1 cellular context compared by ENCODE assay signal in the genomic region with DNA sequence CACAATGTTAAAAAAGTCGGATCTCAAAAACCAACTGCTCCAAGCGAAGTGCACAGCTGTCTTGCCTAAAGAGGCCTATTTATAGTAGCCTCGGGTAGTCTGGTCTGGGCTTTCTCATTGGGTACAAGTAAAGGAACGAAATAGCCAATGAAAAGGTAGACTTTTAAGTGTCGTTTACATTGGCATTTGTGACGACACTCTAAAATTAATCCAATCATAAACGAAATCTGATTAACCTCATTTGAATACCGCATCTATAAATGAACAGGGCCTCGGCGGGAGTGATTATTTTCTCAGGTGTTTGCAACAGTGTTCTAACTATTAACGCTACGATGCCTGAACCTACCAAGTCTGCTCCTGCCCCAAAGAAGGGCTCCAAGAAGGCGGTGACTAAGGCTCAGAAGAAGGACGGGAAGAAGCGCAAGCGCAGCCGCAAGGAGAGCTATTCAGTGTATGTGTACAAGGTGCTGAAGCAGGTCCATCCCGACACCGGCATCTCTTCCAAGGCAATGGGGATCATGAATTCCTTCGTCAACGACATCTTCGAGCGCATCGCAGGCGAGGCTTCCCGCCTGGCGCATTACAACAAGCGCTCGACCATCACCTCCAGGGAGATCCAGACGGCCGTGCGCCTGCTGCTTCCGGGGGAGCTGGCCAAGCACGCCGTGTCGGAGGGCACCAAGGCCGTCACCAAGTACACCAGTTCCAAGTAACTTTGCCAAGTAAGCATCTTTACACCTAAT.
TF ChIP-seq lines count a peak whose summit lies in the region.

No MANE protein-coding gene starts in this region.

TF ChIP-seq in HepG2, 621 proteins besides CTCF, POLR2A, EP300 and RAD21 (continued from another document and continues in another):
- TF ChIP-seq, protein P1, sequence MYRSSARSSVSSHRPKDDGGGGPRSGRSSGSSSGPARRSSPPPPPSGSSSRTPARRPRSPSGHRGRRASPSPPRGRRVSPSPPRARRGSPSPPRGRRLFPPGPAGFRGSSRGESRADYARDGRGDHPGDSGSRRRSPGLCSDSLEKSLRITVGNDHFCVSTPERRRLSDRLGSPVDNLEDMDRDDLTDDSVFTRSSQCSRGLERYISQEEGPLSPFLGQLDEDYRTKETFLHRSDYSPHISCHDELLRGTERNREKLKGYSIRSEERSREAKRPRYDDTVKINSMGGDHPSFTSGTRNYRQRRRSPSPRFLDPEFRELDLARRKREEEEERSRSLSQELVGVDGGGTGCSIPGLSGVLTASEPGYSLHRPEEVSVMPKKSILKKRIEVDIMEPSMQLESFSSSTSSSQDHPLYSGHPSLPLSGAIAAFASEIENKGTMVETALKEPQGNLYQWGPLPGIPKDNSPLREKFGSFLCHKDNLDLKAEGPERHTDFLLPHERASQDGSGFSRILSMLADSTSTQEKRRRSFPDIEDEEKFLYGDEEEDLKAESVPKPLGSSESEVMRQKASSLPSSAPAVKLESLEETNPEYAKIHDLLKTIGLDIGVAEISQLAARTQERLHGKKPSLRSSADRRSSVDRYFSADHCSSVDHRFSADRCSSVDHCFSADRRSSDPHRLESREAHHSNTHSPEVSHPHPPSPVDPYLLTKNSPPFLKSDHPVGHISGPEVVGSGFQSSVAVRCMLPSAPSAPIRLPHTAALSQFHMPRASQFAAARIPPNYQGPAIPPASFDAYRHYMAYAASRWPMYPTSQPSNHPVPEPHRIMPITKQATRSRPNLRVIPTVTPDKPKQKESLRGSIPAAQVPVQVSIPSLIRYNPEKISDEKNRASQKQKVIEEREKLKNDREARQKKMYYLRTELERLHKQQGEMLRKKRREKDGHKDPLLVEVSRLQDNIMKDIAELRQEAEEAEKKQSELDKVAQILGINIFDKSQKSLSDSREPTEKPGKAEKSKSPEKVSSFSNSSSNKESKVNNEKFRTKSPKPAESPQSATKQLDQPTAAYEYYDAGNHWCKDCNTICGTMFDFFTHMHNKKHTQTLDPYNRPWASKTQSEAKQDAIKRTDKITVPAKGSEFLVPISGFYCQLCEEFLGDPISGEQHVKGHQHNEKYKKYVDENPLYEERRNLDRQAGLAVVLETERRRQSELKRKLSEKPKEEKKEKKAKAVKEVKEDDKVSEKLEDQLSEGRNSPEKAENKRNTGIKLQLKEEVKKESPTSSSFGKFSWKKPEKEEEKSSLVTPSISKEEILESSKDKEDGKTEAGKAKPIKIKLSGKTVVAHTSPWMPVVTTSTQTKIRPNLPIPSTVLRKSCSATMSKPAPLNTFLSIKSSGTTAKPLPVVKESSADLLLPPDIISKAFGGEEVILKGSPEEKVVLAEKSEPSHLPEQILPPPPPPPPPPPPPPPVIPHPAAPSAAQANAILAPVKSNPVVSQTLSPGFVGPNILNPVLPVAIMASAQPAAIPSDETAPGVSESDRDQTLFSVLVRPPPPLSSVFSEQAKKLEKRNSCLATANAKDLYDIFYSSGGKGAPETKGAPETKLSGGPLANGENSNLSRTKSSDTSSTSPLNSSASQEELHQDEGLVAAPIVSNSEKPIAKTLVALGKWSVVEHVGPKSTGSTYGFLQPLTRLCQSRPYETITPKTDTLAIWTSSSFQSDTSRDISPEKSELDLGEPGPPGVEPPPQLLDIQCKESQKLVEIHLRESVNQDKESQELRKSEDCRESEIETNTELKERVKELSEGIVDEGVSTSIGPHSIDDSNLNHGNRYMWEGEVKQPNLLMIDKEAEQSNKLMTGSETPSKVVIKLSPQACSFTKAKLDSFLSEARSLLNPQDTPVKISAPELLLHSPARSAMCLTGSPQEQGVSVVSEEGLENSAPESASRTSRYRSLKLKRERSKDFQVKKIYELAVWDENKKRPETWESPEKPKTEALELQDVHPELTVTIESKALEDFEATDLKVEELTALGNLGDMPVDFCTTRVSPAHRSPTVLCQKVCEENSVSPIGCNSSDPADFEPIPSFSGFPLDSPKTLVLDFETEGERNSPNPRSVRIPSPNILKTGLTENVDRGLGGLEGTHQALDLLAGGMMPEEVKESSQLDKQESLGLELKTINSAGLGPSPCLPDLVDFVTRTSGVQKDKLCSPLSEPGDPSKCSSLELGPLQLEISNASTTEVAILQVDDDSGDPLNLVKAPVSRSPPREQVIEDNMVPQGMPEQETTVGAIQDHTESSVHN (CRISPR knock-in tag; IDR thresholded peaks at IDR 0.05): no peak
- TF ChIP-seq DPF2 (CRISPR knock-in tag; IDR thresholded peaks at IDR 0.05; ENCODE audit: borderline replicate concordance, low read depth): 0 out of 2 replicates have a peak, but pooled peaks have one; percentile 57
- TF ChIP-seq, protein P2, sequence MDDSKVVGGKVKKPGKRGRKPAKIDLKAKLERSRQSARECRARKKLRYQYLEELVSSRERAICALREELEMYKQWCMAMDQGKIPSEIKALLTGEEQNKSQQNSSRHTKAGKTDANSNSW (CRISPR knock-in tag; IDR thresholded peaks at IDR 0.05; ENCODE audit: borderline replicate concordance): no peak
- TF ChIP-seq FOXA1 (IDR thresholded peaks at IDR 0.05): no peak
- peak; percentile 29 for TF ChIP-seq FOXA1 (CRISPR knock-in tag; IDR thresholded peaks at IDR 0.05)
- TF ChIP-seq ZNF333 (CRISPR knock-in tag; IDR thresholded peaks at IDR 0.05; ENCODE audit: borderline replicate concordance): peak; percentile 66; the same call in 1 of the 2 replicates
- no peak for TF ChIP-seq ZNF513 (CRISPR knock-in tag; conservative IDR thresholded peaks at IDR 0.05)
- TF ChIP-seq ZSCAN12 (CRISPR knock-in tag; IDR thresholded peaks at IDR 0.05): no peak
- TF ChIP-seq, protein P3, sequence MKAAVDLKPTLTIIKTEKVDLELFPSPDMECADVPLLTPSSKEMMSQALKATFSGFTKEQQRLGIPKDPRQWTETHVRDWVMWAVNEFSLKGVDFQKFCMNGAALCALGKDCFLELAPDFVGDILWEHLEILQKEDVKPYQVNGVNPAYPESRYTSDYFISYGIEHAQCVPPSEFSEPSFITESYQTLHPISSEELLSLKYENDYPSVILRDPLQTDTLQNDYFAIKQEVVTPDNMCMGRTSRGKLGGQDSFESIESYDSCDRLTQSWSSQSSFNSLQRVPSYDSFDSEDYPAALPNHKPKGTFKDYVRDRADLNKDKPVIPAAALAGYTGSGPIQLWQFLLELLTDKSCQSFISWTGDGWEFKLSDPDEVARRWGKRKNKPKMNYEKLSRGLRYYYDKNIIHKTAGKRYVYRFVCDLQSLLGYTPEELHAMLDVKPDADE (CRISPR knock-in tag; IDR thresholded peaks at IDR 0.05): peak; percentile 93; the same call in 1 of the 2 replicates
- peak; percentile 69; the same call in 1 of the 2 replicates for TF ChIP-seq SATB2 (CRISPR knock-in tag; IDR thresholded peaks at IDR 0.05)
- TF ChIP-seq ZKSCAN5 (CRISPR knock-in tag; IDR thresholded peaks at IDR 0.05): peak; percentile 84
- peak; percentile 75; the same call in 1 of the 2 replicates for TF ChIP-seq ZBTB20 (CRISPR knock-in tag; IDR thresholded peaks at IDR 0.05; ENCODE audit: borderline replicate concordance, low read depth)
- no peak for TF ChIP-seq ZNF782 (CRISPR knock-in tag; IDR thresholded peaks at IDR 0.05; ENCODE audit: borderline replicate concordance)
- TF ChIP-seq ZNF619 (CRISPR knock-in tag; IDR thresholded peaks at IDR 0.05): peak; percentile 77; the same call in 1 of the 2 replicates
- TF ChIP-seq THAP9 (CRISPR knock-in tag; IDR thresholded peaks at IDR 0.05; ENCODE audit: borderline replicate concordance): peak; percentile 80; the same call in 1 of the 2 replicates
- no peak for TF ChIP-seq AGO1 (IDR thresholded peaks at IDR 0.05; ENCODE audit: low read depth, low read length, poor library complexity, severe bottlenecking)
- peak; percentile 81 for TF ChIP-seq ZBTB38 (CRISPR knock-in tag; IDR thresholded peaks at IDR 0.05)
- no peak for TF ChIP-seq SETDB1 (CRISPR knock-in tag; IDR thresholded peaks at IDR 0.05; ENCODE audit: borderline replicate concordance)
- TF ChIP-seq ZNF451 (CRISPR knock-in tag; IDR thresholded peaks at IDR 0.05): peak; percentile 65; the same call in 1 of the 2 replicates
- TF ChIP-seq ARID5B (CRISPR knock-in tag; IDR thresholded peaks at IDR 0.05): peak; percentile 73
- TF ChIP-seq NCOA1 (CRISPR knock-in tag; IDR thresholded peaks at IDR 0.05): no peak; the same call in 1 of the 2 replicates
- no peak for TF ChIP-seq FOSL1 (CRISPR knock-in tag; IDR thresholded peaks at IDR 0.05; ENCODE audit: borderline replicate concordance)
- peak; percentile 95 for TF ChIP-seq NCOA5 (CRISPR knock-in tag; IDR thresholded peaks at IDR 0.05)
- peak; percentile 89 for TF ChIP-seq HINFP (CRISPR knock-in tag; IDR thresholded peaks at IDR 0.05; ENCODE audit: low read depth)
- TF ChIP-seq ISX (CRISPR knock-in tag; conservative IDR thresholded peaks at IDR 0.05): no peak
- no peak for TF ChIP-seq KDM5A (IDR thresholded peaks at IDR 0.05; ENCODE audit: borderline replicate concordance, low read length)
- TF ChIP-seq, protein P4, sequence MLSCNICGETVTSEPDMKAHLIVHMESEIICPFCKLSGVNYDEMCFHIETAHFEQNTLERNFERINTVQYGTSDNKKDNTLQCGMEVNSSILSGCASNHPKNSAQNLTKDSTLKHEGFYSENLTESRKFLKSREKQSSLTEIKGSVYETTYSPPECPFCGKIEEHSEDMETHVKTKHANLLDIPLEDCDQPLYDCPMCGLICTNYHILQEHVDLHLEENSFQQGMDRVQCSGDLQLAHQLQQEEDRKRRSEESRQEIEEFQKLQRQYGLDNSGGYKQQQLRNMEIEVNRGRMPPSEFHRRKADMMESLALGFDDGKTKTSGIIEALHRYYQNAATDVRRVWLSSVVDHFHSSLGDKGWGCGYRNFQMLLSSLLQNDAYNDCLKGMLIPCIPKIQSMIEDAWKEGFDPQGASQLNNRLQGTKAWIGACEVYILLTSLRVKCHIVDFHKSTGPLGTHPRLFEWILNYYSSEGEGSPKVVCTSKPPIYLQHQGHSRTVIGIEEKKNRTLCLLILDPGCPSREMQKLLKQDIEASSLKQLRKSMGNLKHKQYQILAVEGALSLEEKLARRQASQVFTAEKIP (CRISPR knock-in tag; IDR thresholded peaks at IDR 0.05; ENCODE audit: borderline replicate concordance): no peak
- peak; percentile 19; the same call in 1 of the 2 replicates for TF ChIP-seq RFX5 (IDR thresholded peaks at IDR 0.05; ENCODE audit: low read depth, low read length)
- TF ChIP-seq ZNF292 (CRISPR knock-in tag; IDR thresholded peaks at IDR 0.05; ENCODE audit: borderline replicate concordance, low read depth): no peak
- peak; percentile 9; the same call in 1 of the 2 replicates for TF ChIP-seq ELF1 (CRISPR knock-in tag; IDR thresholded peaks at IDR 0.05)
- peak; percentile 97 for TF ChIP-seq SAP130 (CRISPR knock-in tag; IDR thresholded peaks at IDR 0.05; ENCODE audit: low read depth)
